19 cellular contexts compared by ENCODE assay signal in genomic region chr10:76080991-76081390, GRCh38.
DNase-seq lines count a peak whose midpoint lies in the region; ATAC-seq and TF ChIP-seq lines count a peak whose summit lies in the region.
"Had no signal": no experiment of that assay in that cellular context is flagged by ENCODE, and none has a peak within 500 bp of the region (broad histone marks: within the 10 kb centered on the region; RNA-seq: fewer than 3 reads in every experiment).

No MANE protein-coding gene starts in this region.

- no peak for ATAC-seq in activated naive CD8-positive, alpha-beta T cell treated with anti-CD3 and anti-CD28 coated beads, Interleukin-2, amount 50 U/mL, for 24 hours
- ATAC-seq in gastrocnemius medialis = no peak
- ATAC-seq in GM21526 (IDR thresholded peaks at IDR 0.05; ENCODE audit: low FRiP score, unreplicated experiment) = no peak
- ATAC-seq: left cardiac atrium, T-cell had no signal

- peaks cover 31% of the 10 kb centered on the region for H3K4me1 Mint-ChIP-seq in HFFc6 (ENCODE audit: low read depth)
- no peaks in the 10 kb centered on the region for H3K4me1 Mint-ChIP-seq in activated naive CD8-positive, alpha-beta T cell treated with anti-CD3 and anti-CD28 coated beads, Interleukin-2, amount 50 U/mL, for 24 hours
- H3K4me1 Mint-ChIP-seq: CD14-positive monocyte, T-cell had no signal

- H3K4me1 ChIP-seq in ACC112 (ENCODE audit: control insufficient read depth, insufficient read depth, low read length, unreplicated experiment) (peaks cover 11% of the 10 kb centered on the region), gastrocnemius medialis (peaks cover 13 to 14% of the 10 kb centered on the region in 2 donors)

- no peak overlapping the region for H3K4me3 Mint-ChIP-seq in HFFc6
- no peak overlapping the region for H3K4me3 Mint-ChIP-seq in activated naive CD8-positive, alpha-beta T cell treated with anti-CD3 and anti-CD28 coated beads, Interleukin-2, amount 50 U/mL, for 24 hours
- H3K4me3 Mint-ChIP-seq: CD14-positive monocyte, mesothelial cell of epicardium, T-cell had no signal

- no peaks in the 10 kb centered on the region for H3K9me3 Mint-ChIP-seq in HFFc6
- H3K9me3 Mint-ChIP-seq in activated naive CD8-positive, alpha-beta T cell treated with anti-CD3 and anti-CD28 coated beads, Interleukin-2, amount 50 U/mL, for 24 hours = no peaks in the 10 kb centered on the region
- H3K9me3 Mint-ChIP-seq: CD14-positive monocyte, T-cell had no signal

- H2AFZ ChIP-seq in ACC112 (ENCODE audit: low read length, unreplicated experiment) = no peak overlapping the region

- no peaks in the 10 kb centered on the region for H3K27me3 ChIP-seq in ACC112 (ENCODE audit: insufficient read depth, low read length)
- no peaks in the 10 kb centered on the region for H3K27me3 ChIP-seq in gastrocnemius medialis
- H3K27me3 ChIP-seq: vagina had no signal

- in situ Hi-C loops in astrocyte of the spinal cord (cut with HindIII; ENCODE audit: low sequenced_read_pairs) (no loop called here), gastrocnemius medialis (cut with MboI; ENCODE audit: low sequenced_read_pairs in 4 of 4) (no loop called here)

- H3K36me3 ChIP-seq in ACC112 (ENCODE audit: insufficient read depth, low read length) = no peaks in the 10 kb centered on the region
- H3K36me3 ChIP-seq in gastrocnemius medialis = no peaks in the 10 kb centered on the region
- H3K36me3 ChIP-seq: vagina had no signal

- H3K36me3 Mint-ChIP-seq in HFFc6 (ENCODE audit: low read depth) = no peaks in the 10 kb centered on the region
- H3K36me3 Mint-ChIP-seq in activated naive CD8-positive, alpha-beta T cell treated with anti-CD3 and anti-CD28 coated beads, Interleukin-2, amount 50 U/mL, for 24 hours (ENCODE audit: low read depth) = no peaks in the 10 kb centered on the region
- H3K36me3 Mint-ChIP-seq: mesothelial cell of epicardium, T-cell had no signal

- intact Hi-C loops in gastrocnemius medialis (cut with DNase I; ENCODE audit: low total_unique reads) = no loop called here

- DNase-seq in HFFc6 = peak; percentile 12
- peak; percentile 35 for DNase-seq in astrocyte of the spinal cord (ENCODE audit: low read depth, low spot score)
- DNase-seq in kidney tubule cell (ENCODE audit: low spot score) = peak; percentile 38
- no peak for DNase-seq in anterior cingulate cortex (lab: John Stamatoyannopoulos, UW)
- DNase-seq in activated naive CD8-positive, alpha-beta T cell treated with anti-CD3 and anti-CD28 coated beads, Interleukin-2, amount 50 U/mL, for 24 hours = no peak
- DNase-seq in gastrocnemius medialis = no peak
- DNase-seq: activated CD4-positive, alpha-beta T cell treated with anti-CD3 and anti-CD28 coated beads, Interleukin-2, amount 50 U/mL, for 1 hour; activated CD8-positive, alpha-beta memory T cell treated with anti-CD3 and anti-CD28 coated beads, Interleukin-2, amount 50 U/mL, for 48 hours; activated gamma-delta T cell; amniotic stem cell; Karpas-422; left cardiac atrium; SHP77; T-cell had no signal

- peak overlapping the region; percentile 40; the same call in 1 of the 2 replicates for H3K27ac ChIP-seq in ACC112 (ENCODE audit: low read depth, low read length)
- H3K27ac ChIP-seq in gastrocnemius medialis = no peak overlapping the region
- H3K27ac ChIP-seq: vagina had no signal

- no peak overlapping the region for H3K27ac Mint-ChIP-seq in HFFc6
- no peak overlapping the region for H3K27ac Mint-ChIP-seq in activated naive CD8-positive, alpha-beta T cell treated with anti-CD3 and anti-CD28 coated beads, Interleukin-2, amount 50 U/mL, for 24 hours
- H3K27ac Mint-ChIP-seq: mesothelial cell of epicardium, T-cell had no signal

- no peaks in the 10 kb centered on the region for H3K9me3 ChIP-seq in gastrocnemius medialis
- H3K9me3 ChIP-seq: vagina had no signal

- TF ChIP-seq CTCF in HFFc6 (IDR thresholded peaks at IDR 0.05) = no peak
- no peak for TF ChIP-seq CTCF in astrocyte of the spinal cord (IDR thresholded peaks at IDR 0.05; ENCODE audit: low read depth, low read length)
- TF ChIP-seq CTCF in gastrocnemius medialis (IDR thresholded peaks at IDR 0.05 in 4 of 5, conservative IDR thresholded peaks at IDR 0.05 in 1 of 5) = no peak

- no peak for TF ChIP-seq POLR2A in gastrocnemius medialis (IDR thresholded peaks at IDR 0.05)

- no peaks in the 10 kb centered on the region; the same call in none of the 2 replicates for H3K27me3 Mint-ChIP-seq in HFFc6 (ENCODE audit: insufficient read depth)
- no peaks in the 10 kb centered on the region for H3K27me3 Mint-ChIP-seq in activated naive CD8-positive, alpha-beta T cell treated with anti-CD3 and anti-CD28 coated beads, Interleukin-2, amount 50 U/mL, for 24 hours

- no peaks in the 10 kb centered on the region for H3K79me2 ChIP-seq in ACC112 (ENCODE audit: control insufficient read depth, insufficient read depth, low read length, unreplicated experiment)

- H3K4me3 ChIP-seq in ACC112 (ENCODE audit: low read depth, low read length) (no peak overlapping the region), astrocyte of the spinal cord (ENCODE audit: low read depth, low read length) (no peak overlapping the region), gastrocnemius medialis (no peak overlapping the region)
- H3K4me3 ChIP-seq: vagina had no signal

Comparison
In these comparisons a context has a peak if more than half of its experiments do, and no peak if none do; other contexts are left out.
1. DNase-seq: peak in HFFc6 (single experiment), astrocyte of the spinal cord (single experiment) and kidney tubule cell (single experiment); none in anterior cingulate cortex (0 of 58), activated naive CD8-positive, alpha-beta T cell treated with anti-CD3 and anti-CD28 coated beads, Interleukin-2, amount 50 U/mL, for 24 hours (single experiment) and gastrocnemius medialis (0 of 2).